40 cellular contexts compared by ENCODE assay signal in the genomic region with DNA sequence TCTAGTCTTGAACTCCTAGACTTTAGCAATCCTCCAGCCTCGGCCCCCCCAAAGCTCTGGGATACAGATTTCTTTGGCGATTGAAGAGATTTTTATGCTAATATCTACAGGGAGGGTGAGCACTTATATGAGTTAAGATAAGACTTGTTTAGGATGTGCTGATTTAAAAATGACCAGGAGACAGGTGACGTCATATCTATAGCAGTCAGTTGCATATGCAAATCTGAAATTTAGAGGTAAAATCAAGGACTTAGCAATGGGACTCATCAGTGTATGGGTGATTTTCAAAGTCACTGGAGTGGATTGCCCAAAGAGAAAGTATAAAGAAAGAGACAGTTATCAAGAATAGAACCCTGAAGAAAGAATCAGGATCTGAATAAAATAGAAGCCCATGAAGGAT.
"Had no signal": no experiment of that assay in that cellular context is flagged by ENCODE, and none has a peak within 500 bp of the region (broad histone marks: within the 10 kb centered on the region; RNA-seq: fewer than 3 reads in every experiment).

No MANE protein-coding gene starts in this region.

- H3K36me3 ChIP-seq: adrenal gland, ascending aorta, brain microvascular endothelial cell, breast epithelium, cardiac muscle cell had no signal

- FAIRE-seq: astrocyte, bronchial epithelial cell had no signal

- H3K27me3 Mint-ChIP-seq: activated naive CD4-positive, alpha-beta T cell treated with anti-CD3 and anti-CD28 coated beads, Interleukin-2, amount 10 ng/mL, durations not matched to agents 7 days and 5 days; activated naive CD4-positive, alpha-beta T cell treated with anti-CD3 and anti-CD28 coated beads, Interleukin-2, amount 50 U/mL, for 24 hours; activated naive CD8-positive, alpha-beta T cell; activated naive CD8-positive, alpha-beta T cell treated with anti-CD3 and anti-CD28 coated beads for 36 hours; activated naive CD8-positive, alpha-beta T cell treated with anti-CD3 and anti-CD28 coated beads, Interleukin-2, amount 10 ng/mL, durations not matched to agents 7 days and 5 days; activated naive CD8-positive, alpha-beta T cell treated with anti-CD3 and anti-CD28 coated beads, Interleukin-2, amount 50 U/mL, for 24 hours; activated T-cell treated with anti-CD3 and anti-CD28 coated beads, Interleukin-2, amount 50 U/mL, for 24 hours; activated T-helper 17 cell treated with anti-CD3 and anti-CD28 coated beads, Interleukin-2, amount 50 U/mL, for 72 hours; central memory CD8-positive, alpha-beta T cell had no signal

- H3K4me1 ChIP-seq: adrenal gland, ascending aorta, body of pancreas, breast epithelium had no signal

- H3K4me1 Mint-ChIP-seq: activated naive CD4-positive, alpha-beta T cell treated with anti-CD3 and anti-CD28 coated beads, Interleukin-2, amount 10 ng/mL, durations not matched to agents 7 days and 5 days; activated naive CD4-positive, alpha-beta T cell treated with anti-CD3 and anti-CD28 coated beads, Interleukin-2, amount 50 U/mL, for 24 hours; activated naive CD8-positive, alpha-beta T cell treated with anti-CD3 and anti-CD28 coated beads for 36 hours; activated naive CD8-positive, alpha-beta T cell treated with anti-CD3 and anti-CD28 coated beads, Interleukin-2, amount 10 ng/mL, durations not matched to agents 7 days and 5 days; activated naive CD8-positive, alpha-beta T cell treated with anti-CD3 and anti-CD28 coated beads, Interleukin-2, amount 50 U/mL, for 24 hours; activated T-helper 17 cell treated with anti-CD3 and anti-CD28 coated beads, Interleukin-2, amount 50 U/mL, for 72 hours; central memory CD8-positive, alpha-beta T cell had no signal

- H3K9me3 Mint-ChIP-seq: activated naive CD4-positive, alpha-beta T cell treated with anti-CD3 and anti-CD28 coated beads for 36 hours; activated naive CD4-positive, alpha-beta T cell treated with anti-CD3 and anti-CD28 coated beads, Interleukin-2, amount 10 ng/mL, durations not matched to agents 7 days and 5 days; activated naive CD4-positive, alpha-beta T cell treated with anti-CD3 and anti-CD28 coated beads, Interleukin-2, amount 50 U/mL, for 24 hours; activated naive CD8-positive, alpha-beta T cell treated with anti-CD3 and anti-CD28 coated beads for 36 hours; activated naive CD8-positive, alpha-beta T cell treated with anti-CD3 and anti-CD28 coated beads, Interleukin-2, amount 10 ng/mL, durations not matched to agents 7 days and 5 days; activated naive CD8-positive, alpha-beta T cell treated with anti-CD3 and anti-CD28 coated beads, Interleukin-2, amount 50 U/mL, for 24 hours; activated T-cell treated with anti-CD3 and anti-CD28 coated beads, Interleukin-2, amount 50 U/mL, for 4 hours; activated T-cell treated with anti-CD3 and anti-CD28 coated beads, Interleukin-2, amount 50 U/mL, for 72 hours; activated T-helper 1 cell treated with anti-CD3 and anti-CD28 coated beads, Interleukin-12 subunit alpha, Interleukin-12 subunit beta, Interleukin-2, Interleukin-4 antibody, amounts not matched to agents 30 ng/mL and 10 ng/mL and 1 ng/mL, durations not matched to agents 14 hours and 24 hours and 36 hours; activated T-helper 2 cell treated with anti-CD3 and anti-CD28 coated beads, Interferon-gamma antibody, Interleukin-2, Interleukin-4, amounts not matched to agents 10 μg/mL and 5 μg/mL and 100 μg/mL, durations not matched to agents 14 hours and 24 hours and 36 hours; brain had no signal

- H3K4me3 ChIP-seq: adrenal gland, ascending aorta, body of pancreas, breast epithelium, cardiac muscle cell had no signal

- DNase-seq: activated effector memory CD4-positive, alpha-beta T cell treated with anti-CD3 and anti-CD28 coated beads, Interleukin-2, amount 50 U/mL, for 16 hours; activated effector memory CD4-positive, alpha-beta T cell treated with Interleukin-2 at 50 U/mL for 16 hours; activated gamma-delta T cell; activated gamma-delta T cell treated with Interleukin-2 at 50 U/mL for 16 hours; activated naive CD4-positive, alpha-beta T cell; activated naive CD4-positive, alpha-beta T cell treated with anti-CD3 and anti-CD28 coated beads for 36 hours; activated naive CD4-positive, alpha-beta T cell treated with anti-CD3 and anti-CD28 coated beads, Interleukin-2, amount 10 ng/mL, durations not matched to agents 7 days and 5 days; activated naive CD4-positive, alpha-beta T cell treated with anti-CD3 and anti-CD28 coated beads, Interleukin-2, amount 50 U/mL, for 16 hours; activated naive CD4-positive, alpha-beta T cell treated with Interleukin-2 at 50 U/mL for 16 hours; activated naive CD8-positive, alpha-beta T cell treated with anti-CD3 and anti-CD28 coated beads for 36 hours; activated naive CD8-positive, alpha-beta T cell treated with anti-CD3 and anti-CD28 coated beads, Interleukin-2, amount 10 ng/mL, durations not matched to agents 7 days and 5 days; activated naive CD8-positive, alpha-beta T cell treated with anti-CD3 and anti-CD28 coated beads, Interleukin-2, amount 50 U/mL, for 24 hours; activated T-cell treated with anti-CD3 and anti-CD28 coated beads, Interleukin-2, amount 50 U/mL, for 1 hour; activated T-cell treated with anti-CD3 and anti-CD28 coated beads, Interleukin-2, amount 50 U/mL, for 24 hours; activated T-cell treated with anti-CD3 and anti-CD28 coated beads, Interleukin-2, amount 50 U/mL, for 4 hours; activated T-cell treated with anti-CD3 and anti-CD28 coated beads, Interleukin-2, amount 50 U/mL, for 48 hours; activated T-cell treated with anti-CD3 and anti-CD28 coated beads, Interleukin-2, amount 50 U/mL, for 72 hours; adrenal gland; amniotic stem cell; amygdala; anterior cingulate cortex; aorta; body of pancreas; brain microvascular endothelial cell; caudate nucleus; central memory CD4-positive, alpha-beta T cell; cerebellar nuclear complex had no signal

- ATAC-seq: activated naive CD4-positive, alpha-beta T cell treated with anti-CD3 and anti-CD28 coated beads, Interleukin-2, amount 50 U/mL, for 72 hours; activated naive CD8-positive, alpha-beta T cell treated with anti-CD3 and anti-CD28 coated beads, Interleukin-2, amount 50 U/mL, for 24 hours; activated T-cell treated with anti-CD3 and anti-CD28 coated beads, Interleukin-2, amount 50 U/mL, for 4 hours; activated T-cell treated with anti-CD3 and anti-CD28 coated beads, Interleukin-2, amount 50 U/mL, for 72 hours; activated T-helper 17 cell treated with anti-CD3 and anti-CD28 coated beads, Interleukin-2, amount 50 U/mL, for 72 hours; body of pancreas had no signal

- H3K27ac ChIP-seq: adrenal gland, ascending aorta, body of pancreas, brain microvascular endothelial cell, breast epithelium, cardiac muscle cell had no signal

- H3K4me3 Mint-ChIP-seq: activated naive CD4-positive, alpha-beta T cell treated with anti-CD3 and anti-CD28 coated beads for 36 hours; activated naive CD4-positive, alpha-beta T cell treated with anti-CD3 and anti-CD28 coated beads, Interleukin-2, amount 10 ng/mL, durations not matched to agents 7 days and 5 days; activated naive CD4-positive, alpha-beta T cell treated with anti-CD3 and anti-CD28 coated beads, Interleukin-2, amount 50 U/mL, for 24 hours; activated naive CD8-positive, alpha-beta T cell; activated naive CD8-positive, alpha-beta T cell treated with anti-CD3 and anti-CD28 coated beads for 36 hours; activated naive CD8-positive, alpha-beta T cell treated with anti-CD3 and anti-CD28 coated beads, Interleukin-2, amount 10 ng/mL, durations not matched to agents 7 days and 5 days; activated naive CD8-positive, alpha-beta T cell treated with anti-CD3 and anti-CD28 coated beads, Interleukin-2, amount 50 U/mL, for 24 hours; activated T-cell treated with anti-CD3 and anti-CD28 coated beads, Interleukin-2, amount 50 U/mL, for 24 hours; activated T-cell treated with anti-CD3 and anti-CD28 coated beads, Interleukin-2, amount 50 U/mL, for 4 hours; activated T-cell treated with anti-CD3 and anti-CD28 coated beads, Interleukin-2, amount 50 U/mL, for 72 hours; activated T-helper 1 cell treated with anti-CD3 and anti-CD28 coated beads, Interleukin-12 subunit alpha, Interleukin-12 subunit beta, Interleukin-2, Interleukin-4 antibody, amounts not matched to agents 30 ng/mL and 10 ng/mL and 1 ng/mL, durations not matched to agents 14 hours and 24 hours and 36 hours; activated T-helper 17 cell treated with anti-CD3 and anti-CD28 coated beads, Interleukin-2, amount 50 U/mL, for 72 hours; brain; central memory CD8-positive, alpha-beta T cell had no signal

- H3K9me3 ChIP-seq: adrenal gland, ascending aorta, body of pancreas, breast epithelium had no signal

- H3K27me3 ChIP-seq: adrenal gland, ascending aorta, body of pancreas, brain microvascular endothelial cell, breast epithelium, cardiac muscle cell had no signal

- H3K27ac Mint-ChIP-seq: activated naive CD4-positive, alpha-beta T cell treated with anti-CD3 and anti-CD28 coated beads for 36 hours; activated naive CD4-positive, alpha-beta T cell treated with anti-CD3 and anti-CD28 coated beads, Interleukin-2, amount 10 ng/mL, durations not matched to agents 7 days and 5 days; activated naive CD4-positive, alpha-beta T cell treated with anti-CD3 and anti-CD28 coated beads, Interleukin-2, amount 50 U/mL, for 24 hours; activated naive CD4-positive, alpha-beta T cell treated with anti-CD3 and anti-CD28 coated beads, Interleukin-2, amount 50 U/mL, for 72 hours; activated naive CD8-positive, alpha-beta T cell; activated naive CD8-positive, alpha-beta T cell treated with anti-CD3 and anti-CD28 coated beads for 36 hours; activated naive CD8-positive, alpha-beta T cell treated with anti-CD3 and anti-CD28 coated beads, Interleukin-2, amount 10 ng/mL, durations not matched to agents 7 days and 5 days; activated naive CD8-positive, alpha-beta T cell treated with anti-CD3 and anti-CD28 coated beads, Interleukin-2, amount 50 U/mL, for 24 hours; activated T-cell treated with anti-CD3 and anti-CD28 coated beads, Interleukin-2, amount 50 U/mL, for 24 hours; activated T-cell treated with anti-CD3 and anti-CD28 coated beads, Interleukin-2, amount 50 U/mL, for 72 hours; activated T-helper 1 cell treated with anti-CD3 and anti-CD28 coated beads, Interleukin-12 subunit alpha, Interleukin-12 subunit beta, Interleukin-2, Interleukin-4 antibody, amounts not matched to agents 30 ng/mL and 10 ng/mL and 1 ng/mL, durations not matched to agents 14 hours and 24 hours and 36 hours; activated T-helper 17 cell treated with anti-CD3 and anti-CD28 coated beads, Interleukin-2, amount 50 U/mL, for 72 hours; activated T-helper 2 cell treated with anti-CD3 and anti-CD28 coated beads, Interferon-gamma antibody, Interleukin-2, Interleukin-4, amounts not matched to agents 10 μg/mL and 5 μg/mL and 100 μg/mL, durations not matched to agents 14 hours and 24 hours and 36 hours; brain had no signal

- H3K36me3 Mint-ChIP-seq: activated naive CD4-positive, alpha-beta T cell treated with anti-CD3 and anti-CD28 coated beads, Interleukin-2, amount 10 ng/mL, durations not matched to agents 7 days and 5 days; activated naive CD4-positive, alpha-beta T cell treated with anti-CD3 and anti-CD28 coated beads, Interleukin-2, amount 50 U/mL, for 24 hours; activated naive CD4-positive, alpha-beta T cell treated with anti-CD3 and anti-CD28 coated beads, Interleukin-2, amount 50 U/mL, for 72 hours; activated naive CD8-positive, alpha-beta T cell; activated naive CD8-positive, alpha-beta T cell treated with anti-CD3 and anti-CD28 coated beads for 36 hours; activated naive CD8-positive, alpha-beta T cell treated with anti-CD3 and anti-CD28 coated beads, Interleukin-2, amount 10 ng/mL, durations not matched to agents 7 days and 5 days; brain had no signal
